Comparison of ENCODE assay signal across 8 cellular contexts in genomic region chr2:38940746-38941145, GRCh38.
"Had no signal": no experiment of that assay in that cellular context is flagged by ENCODE, and none has a peak within 500 bp of the region (broad histone marks: within the 10 kb centered on the region; RNA-seq: fewer than 3 reads in every experiment).

No MANE protein-coding gene starts in this region.

- H3K27ac Mint-ChIP-seq: H9 had no signal

- H3K4me2 ChIP-seq: KMS-11 had no signal

- FAIRE-seq: H54, HTR-8/SVneo had no signal

- DNase-seq: GOT3, H9, HCEC 1CT, Karpas-422, KBM-7 had no signal

- H3K27ac ChIP-seq: KMS-11 had no signal

- H3K9me3 Mint-ChIP-seq: H9 had no signal

- H3K9ac ChIP-seq: KMS-11 had no signal

- H3K4me3 Mint-ChIP-seq: H9 had no signal
